Comparison of ENCODE assay signal across 20 cellular contexts in the genomic region with DNA sequence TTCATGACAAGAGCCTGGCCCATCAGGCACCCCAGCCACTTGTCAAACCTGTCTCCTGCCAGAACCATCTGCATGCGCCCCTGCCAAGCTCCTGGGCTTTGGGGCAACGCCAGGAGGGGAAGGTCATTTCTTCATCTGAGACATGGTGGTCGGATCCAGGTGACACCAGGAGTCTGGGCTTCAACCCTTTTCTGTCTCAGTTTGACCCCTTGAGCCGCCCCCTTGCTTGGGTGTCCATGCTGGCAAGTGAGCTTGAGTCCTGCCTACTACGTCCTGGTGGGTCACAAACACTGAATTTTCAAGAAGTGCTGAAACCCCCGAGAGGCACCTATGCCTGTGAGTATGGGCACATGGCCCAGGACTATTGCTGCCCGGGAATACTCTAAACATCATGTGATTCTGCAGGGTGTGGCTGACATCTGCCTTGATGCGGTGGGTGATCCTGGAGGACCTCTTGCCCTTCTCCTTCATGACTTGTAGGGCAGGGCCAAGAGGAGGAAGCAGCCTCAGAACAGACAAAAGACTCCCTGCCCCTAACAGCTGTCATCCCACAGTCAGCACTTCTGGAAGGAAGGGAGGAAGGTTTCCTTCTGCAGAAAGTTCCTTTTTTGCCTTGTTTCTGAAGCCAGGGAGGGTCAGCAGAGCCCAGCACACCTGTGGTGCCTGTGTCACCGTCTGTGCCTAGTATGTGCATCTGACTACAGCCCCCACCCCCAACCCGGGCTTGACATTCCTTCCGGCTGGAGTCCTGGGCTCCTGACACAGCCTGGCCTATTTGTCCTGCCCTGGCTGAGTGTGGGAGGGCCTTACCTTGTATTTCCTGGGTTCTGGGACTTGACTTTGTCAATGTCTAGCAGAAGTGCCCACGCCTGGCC. TPM values are rescaled to one million over a fixed set of nuclear protein-coding genes. Genes with fewer than 3 reads are reported as not detected.
DNase-seq lines count a peak whose midpoint lies in the region; ATAC-seq and TF ChIP-seq lines count a peak whose summit lies in the region.
"Had no signal": no experiment of that assay in that cellular context is flagged by ENCODE, and none has a peak within 500 bp of the region (broad histone marks: within the 10 kb centered on the region; RNA-seq: fewer than 3 reads in every experiment).

No MANE protein-coding gene starts in this region.

- CTCF ChIA-PET in naive thymus-derived CD4-positive, alpha-beta T cell (lab: Charles Lee): no interaction called here

- peak overlapping the region; percentile 50 for H3K27ac Mint-ChIP-seq in dendritic cell treated with granulocyte-macrophage colony-stimulating factor and Interleukin-4, amounts not matched to agents 40 ng/mL and 50 ng/mL, for 4 days
- H3K27ac Mint-ChIP-seq in naive thymus-derived CD4-positive, alpha-beta T cell: peak overlapping the region in 8 of 9 donors; percentile 59 to 93 (median 82)
- H3K27ac Mint-ChIP-seq: activated CD4-positive, alpha-beta T cell treated with anti-CD3 and anti-CD28 coated beads, Interleukin-2, amount 10 ng/mL, durations not matched to agents 24 days and 14 days; HFFc6 had no signal

- H3K9me3 Mint-ChIP-seq in dendritic cell treated with granulocyte-macrophage colony-stimulating factor and Interleukin-4, amounts not matched to agents 40 ng/mL and 50 ng/mL, for 4 days: no peaks in the 10 kb centered on the region
- no peaks in the 10 kb centered on the region for H3K9me3 Mint-ChIP-seq in naive thymus-derived CD4-positive, alpha-beta T cell
- H3K9me3 Mint-ChIP-seq: activated CD4-positive, alpha-beta T cell treated with anti-CD3 and anti-CD28 coated beads, Interleukin-2, amount 10 ng/mL, durations not matched to agents 24 days and 14 days; HFFc6; naive B cell had no signal

- TF ChIP-seq CTCF in cardiac muscle cell (IDR thresholded peaks at IDR 0.05; ENCODE audit: low read depth, low read length): no peak

- H3K9me3 ChIP-seq in cardiac muscle cell (ENCODE audit: low read depth): no peaks in the 10 kb centered on the region
- no peaks in the 10 kb centered on the region for H3K9me3 ChIP-seq in right cardiac atrium (ENCODE audit: control insufficient read depth, low read length)
- no peaks in the 10 kb centered on the region for H3K9me3 ChIP-seq in naive thymus-derived CD4-positive, alpha-beta T cell (ENCODE audit: control insufficient read depth in 2 of 3, low read length in 3 of 3)
- H3K9me3 ChIP-seq: MG63 had no signal

- POLR2A ChIA-PET in naive thymus-derived CD4-positive, alpha-beta T cell (lab: Charles Lee): no interaction called here

- H3K36me3 ChIP-seq in cardiac muscle cell: no peaks in the 10 kb centered on the region
- no peaks in the 10 kb centered on the region for H3K36me3 ChIP-seq in naive thymus-derived CD4-positive, alpha-beta T cell (ENCODE audit: control insufficient read depth in 2 of 3, insufficient read depth in 3 of 3, low read length in 3 of 3)
- H3K36me3 ChIP-seq: MG63 had no signal

- H3K4me3 Mint-ChIP-seq in dendritic cell treated with granulocyte-macrophage colony-stimulating factor and Interleukin-4, amounts not matched to agents 40 ng/mL and 50 ng/mL, for 4 days: no peak overlapping the region
- peak overlapping the region in 3 of 10 donors; percentile 12 to 34 (median 32) for H3K4me3 Mint-ChIP-seq in naive thymus-derived CD4-positive, alpha-beta T cell
- H3K4me3 Mint-ChIP-seq: activated CD4-positive, alpha-beta T cell treated with anti-CD3 and anti-CD28 coated beads, Interleukin-2, amount 10 ng/mL, durations not matched to agents 24 days and 14 days; HFFc6; naive B cell had no signal

- H3K27me3 Mint-ChIP-seq in dendritic cell treated with granulocyte-macrophage colony-stimulating factor and Interleukin-4, amounts not matched to agents 40 ng/mL and 50 ng/mL, for 4 days: peaks cover 3% of the 10 kb centered on the region
- H3K27me3 Mint-ChIP-seq in naive thymus-derived CD4-positive, alpha-beta T cell: peaks cover 0 to under 1% (median 0%) of the 10 kb centered on the region in 5 donors
- H3K27me3 Mint-ChIP-seq: activated CD4-positive, alpha-beta T cell treated with anti-CD3 and anti-CD28 coated beads, Interleukin-2, amount 10 ng/mL, durations not matched to agents 24 days and 14 days; naive B cell had no signal

- DNase-seq in cardiac muscle cell (ENCODE audit: low read depth in 1 of 2, low spot score in 1 of 2) (peak in 1 of 2 donors; percentile 54), right cardiac atrium (no peak), KBM-7 (no peak), glomerular visceral epithelial cell (ENCODE audit: extremely low spot score) (no peak)
- no peak for DNase-seq in naive thymus-derived CD4-positive, alpha-beta T cell
- DNase-seq in activated CD4-positive, alpha-beta T cell treated with anti-CD3 and anti-CD28 coated beads for 1 hour: no peak
- no peak for DNase-seq in effector CD4-positive, alpha-beta T cell
- DNase-seq: activated CD4-positive, alpha-beta T cell treated with anti-CD3 and anti-CD28 coated beads, Interleukin-2, amount 10 ng/mL, durations not matched to agents 24 days and 14 days; activated gamma-delta T cell treated with Interleukin-2 at 50 U/mL for 16 hours; anterior cingulate cortex; cerebellar nuclear complex; HFFc6; MG63; naive B cell; RPMI8226; small intestine; stimulated activated CD4-positive, alpha-beta T cell treated with anti-CD3 and anti-CD28 coated beads, Interleukin-4, amount 100 ng/mL, for 1 hour had no signal

- intact Hi-C loops in right cardiac atrium (cut with DNase I): no loop called here
- intact Hi-C loops in dendritic cell treated with granulocyte-macrophage colony-stimulating factor and Interleukin-4, amounts not matched to agents 40 ng/mL and 50 ng/mL, for 4 days (cut with micrococcal nuclease): no loop called here
- intact Hi-C loops in naive thymus-derived CD4-positive, alpha-beta T cell (cut with micrococcal nuclease): no loop called here

- H3K27me3 ChIP-seq in cardiac muscle cell (no peaks in the 10 kb centered on the region), right cardiac atrium (ENCODE audit: control insufficient read depth, insufficient read depth) (no peaks in the 10 kb centered on the region)
- no peaks in the 10 kb centered on the region for H3K27me3 ChIP-seq in naive thymus-derived CD4-positive, alpha-beta T cell (ENCODE audit: control insufficient read depth in 2 of 2, insufficient read depth in 2 of 2, low read length in 2 of 2)
- H3K27me3 ChIP-seq: MG63 had no signal

- peaks cover 14% of the 10 kb centered on the region for H3K4me1 ChIP-seq in cardiac muscle cell (ENCODE audit: low read depth)
- H3K4me1 ChIP-seq in right cardiac atrium (ENCODE audit: control insufficient read depth, insufficient read depth, low read length): no peaks in the 10 kb centered on the region
- H3K4me1 ChIP-seq in naive thymus-derived CD4-positive, alpha-beta T cell (ENCODE audit: control insufficient read depth in 2 of 2, insufficient read depth in 2 of 2, low read length in 2 of 2): peaks cover 0 to 10% of the 10 kb centered on the region in 2 donors

- peak overlapping the region; percentile 62 for H3K27ac ChIP-seq in cardiac muscle cell
- H3K27ac ChIP-seq in right cardiac atrium (ENCODE audit: low read length): no peak overlapping the region
- H3K27ac ChIP-seq in naive thymus-derived CD4-positive, alpha-beta T cell (ENCODE audit: low read depth, low read length): no peak overlapping the region

- H3K4me3 ChIP-seq in cardiac muscle cell (no peak overlapping the region), right cardiac atrium (ENCODE audit: low read length) (no peak overlapping the region)
- no peak overlapping the region for H3K4me3 ChIP-seq in naive thymus-derived CD4-positive, alpha-beta T cell (ENCODE audit: low read length)
- H3K4me3 ChIP-seq: MG63 had no signal

- in situ Hi-C loops in KBM-7 (cut with MboI; ENCODE audit: low pct_unique_long_range_greater_than_20kb, low sequenced_read_pairs): no loop called here

- H3K36me3 Mint-ChIP-seq in dendritic cell treated with granulocyte-macrophage colony-stimulating factor and Interleukin-4, amounts not matched to agents 40 ng/mL and 50 ng/mL, for 4 days (ENCODE audit: low read depth): no peaks in the 10 kb centered on the region
- H3K36me3 Mint-ChIP-seq in naive thymus-derived CD4-positive, alpha-beta T cell: no peaks in the 10 kb centered on the region
- H3K36me3 Mint-ChIP-seq: naive B cell had no signal

- 57% methylated on average over 12 of the region's 12 CpGs for WGBS in right cardiac atrium

- ATAC-seq in right cardiac atrium: no peak
- no peak for ATAC-seq in naive thymus-derived CD4-positive, alpha-beta T cell

- peaks cover 15% of the 10 kb centered on the region for H3K4me1 Mint-ChIP-seq in dendritic cell treated with granulocyte-macrophage colony-stimulating factor and Interleukin-4, amounts not matched to agents 40 ng/mL and 50 ng/mL, for 4 days (ENCODE audit: low read depth)
- peaks cover 0 to 12% (median 9%) of the 10 kb centered on the region in 7 donors for H3K4me1 Mint-ChIP-seq in naive thymus-derived CD4-positive, alpha-beta T cell
- H3K4me1 Mint-ChIP-seq: activated CD4-positive, alpha-beta T cell treated with anti-CD3 and anti-CD28 coated beads, Interleukin-2, amount 10 ng/mL, durations not matched to agents 24 days and 14 days had no signal

RNA-seq across cellular contexts. Expression of gene TNFRSF13B, which starts 43.3 kb away (rescaled TPM):
- total RNA-seq in cardiac muscle cell (not detected in 2 replicates), right cardiac atrium (not detected)
- polyA plus RNA-seq in cardiac muscle cell (not detected in 2 replicates), right cardiac atrium (not detected)
- total RNA-seq in naive thymus-derived CD4-positive, alpha-beta T cell: 1 to 10 TPM in 2 of 5 experiments, under 1 TPM in 1, not detected in 2; 0.79 to 2.4 (median 1.9) TPM
- under 1 TPM in 1 of 2 donors, not detected in 1; 0.21 TPM for polyA plus RNA-seq in naive thymus-derived CD4-positive, alpha-beta T cell
- total RNA-seq: activated CD4-positive, alpha-beta T cell treated with anti-CD3 and anti-CD28 coated beads, Interleukin-2, amount 10 ng/mL, durations not matched to agents 24 days and 14 days; HFFc6; lung microvascular endothelial cell; subcutaneous adipose tissue had no signal
